1 cellular context compared by ENCODE assay signal in genomic region chr1:207963429-207964194, GRCh38.
A peak's percentile ranks its signal among the peaks of the same experiment; 100 is the strongest.
TF ChIP-seq lines count a peak whose summit lies in the region.

No MANE protein-coding gene starts in this region.

TF ChIP-seq in GM12878, 131 proteins besides CTCF, POLR2A, EP300 and RAD21 (continued from another document):
- TF ChIP-seq ZNF687 (IDR thresholded peaks at IDR 0.05): peak; percentile 85
- peak in 1 of 2 experiments; percentile 44; a peak in 1 of 4 replicates for TF ChIP-seq BHLHE40 (IDR thresholded peaks at IDR 0.05; ENCODE audit: borderline replicate concordance in 1 of 2, low read depth in 2 of 2, low read length in 1 of 2)
- TF ChIP-seq DPF2 (IDR thresholded peaks at IDR 0.05): peak; percentile 79
- TF ChIP-seq SRF (IDR thresholded peaks at IDR 0.05; ENCODE audit: low read depth in 2 of 2, low read length in 2 of 2): no peak
- TF ChIP-seq MYB (IDR thresholded peaks at IDR 0.05; ENCODE audit: borderline replicate concordance, low read depth, low read length): no peak
- peak; percentile 93 for TF ChIP-seq STAT1 (conservative IDR thresholded peaks at IDR 0.05)
- TF ChIP-seq TAF1 (IDR thresholded peaks at IDR 0.05; ENCODE audit: borderline replicate concordance, low read depth, low read length): peak; percentile 32; the same call in 1 of the 2 replicates
- peak; percentile 47; the same call in 1 of the 2 replicates for TF ChIP-seq POLR2AphosphoS2 (IDR thresholded peaks at IDR 0.05; ENCODE audit: low read depth, low read length)
- peak; percentile 95 for TF ChIP-seq SMC3 (IDR thresholded peaks at IDR 0.05; ENCODE audit: borderline replicate concordance, low read length)
- peak; percentile 45; the same call in 1 of the 2 replicates for TF ChIP-seq PAX5 (IDR thresholded peaks at IDR 0.05; ENCODE audit: borderline replicate concordance, low read depth, low read length)
- peak; percentile 68; the same call in 1 of the 2 replicates for TF ChIP-seq POLR2AphosphoS5 (IDR thresholded peaks at IDR 0.05; ENCODE audit: low read length)
- no peak for TF ChIP-seq MEF2B (IDR thresholded peaks at IDR 0.05; ENCODE audit: partially characterized antibody, poor library complexity, severe bottlenecking)
- TF ChIP-seq MXI1 (IDR thresholded peaks at IDR 0.05; ENCODE audit: low read depth, low read length): peak; percentile 45; the same call in 1 of the 2 replicates
- peak; percentile 57 for TF ChIP-seq KLF5 (IDR thresholded peaks at IDR 0.05; ENCODE audit: partially characterized antibody)
- peak; percentile 65 for TF ChIP-seq RUNX3 (IDR thresholded peaks at IDR 0.05; ENCODE audit: low read length)
- TF ChIP-seq PKNOX1 (IDR thresholded peaks at IDR 0.05): no peak
- TF ChIP-seq MTA2 (IDR thresholded peaks at IDR 0.05; ENCODE audit: low read depth): no peak
- TF ChIP-seq MYC (IDR thresholded peaks at IDR 0.05; ENCODE audit: insufficient read depth, insufficient read length, insufficient replicate concordance, low read length, severe bottlenecking): no peak
- 0 out of 2 replicates have a peak, but pooled peaks have one; percentile 53 for TF ChIP-seq ZSCAN29 (IDR thresholded peaks at IDR 0.05)
- TF ChIP-seq LARP7 (IDR thresholded peaks at IDR 0.05): peak; percentile 89
- no peak for TF ChIP-seq CREB1 (IDR thresholded peaks at IDR 0.05; ENCODE audit: low read depth)
- 0 out of 2 replicates have a peak, but pooled peaks have one; percentile 54 for TF ChIP-seq NBN (IDR thresholded peaks at IDR 0.05)
- peak; percentile 92 for TF ChIP-seq SMARCA5 (IDR thresholded peaks at IDR 0.05)
- TF ChIP-seq CHD2 (IDR thresholded peaks at IDR 0.05; ENCODE audit: borderline replicate concordance, low read depth, low read length): no peak
- TF ChIP-seq GATAD2B (conservative IDR thresholded peaks at IDR 0.05; ENCODE audit: low read depth): peak; percentile 87; the same call in 1 of the 2 replicates
- peak; percentile 83 for TF ChIP-seq ELK1 (IDR thresholded peaks at IDR 0.05; ENCODE audit: low read depth, low read length)
- no peak for TF ChIP-seq SREBF1 (IDR thresholded peaks at IDR 0.05; ENCODE audit: low read length)
- TF ChIP-seq ZNF24 (IDR thresholded peaks at IDR 0.05): 0 out of 2 replicates have a peak, but pooled peaks have one; percentile 27
- peak; percentile 96 for TF ChIP-seq ZNF207 (IDR thresholded peaks at IDR 0.05; ENCODE audit: borderline replicate concordance)
- peak; percentile 44; the same call in 1 of the 2 replicates for TF ChIP-seq NKRF (conservative IDR thresholded peaks at IDR 0.05)
- peak; percentile 75; the same call in 1 of the 2 replicates for TF ChIP-seq ZNF592 (IDR thresholded peaks at IDR 0.05)
- TF ChIP-seq YY1 (IDR thresholded peaks at IDR 0.05; ENCODE audit: low read depth, low read length): peak; percentile 90
- peak; percentile 56 for TF ChIP-seq NR2F1 (conservative IDR thresholded peaks at IDR 0.05)
